8 cellular contexts compared by ENCODE assay signal in genomic region chr19:45403781-45404556, GRCh38. TPM values are rescaled to one million over a fixed set of nuclear protein-coding genes. Genes with fewer than 3 reads are reported as not detected.
A peak's percentile ranks its signal among the peaks of the same experiment; 100 is the strongest.
DNase-seq lines count a peak whose midpoint lies in the region; ATAC-seq and TF ChIP-seq lines count a peak whose summit lies in the region.

No MANE protein-coding gene starts in this region.

- TF ChIP-seq CTCF in DND-41 (IDR thresholded peaks at IDR 0.05; ENCODE audit: borderline replicate concordance, extremely low read depth, low read length, poor library complexity, severe bottlenecking), result no peak
- peak; percentile 38; the same call in 1 of the 2 replicates for TF ChIP-seq CTCF in LNCaP clone FGC (IDR thresholded peaks at IDR 0.05; ENCODE audit: control insufficient read depth, extremely low read depth, insufficient read depth)
- TF ChIP-seq CTCF in dorsolateral prefrontal cortex (IDR thresholded peaks at IDR 0.05 in 54 of 56, conservative IDR thresholded peaks at IDR 0.05 in 2 of 56; ENCODE audit: low read depth in 1 of 56, partially characterized antibody in 56 of 56), result peak in 10 of 56 donors; percentile 7 to 22 (median 14)
- TF ChIP-seq CTCF in mesothelial cell of epicardium (IDR thresholded peaks at IDR 0.05; ENCODE audit: unreplicated experiment), result peak; percentile 16
- TF ChIP-seq CTCF in thoracic aorta (IDR thresholded peaks at IDR 0.05), result peak; percentile 30

- H3K4me3 Mint-ChIP-seq in activated CD4-positive, alpha-beta T cell treated with anti-CD3 and anti-CD28 coated beads for 36 hours, result peak overlapping the region; percentile 95
- peak overlapping the region; percentile 85 for H3K4me3 Mint-ChIP-seq in mesothelial cell of epicardium

- H3K27me3 Mint-ChIP-seq in activated CD4-positive, alpha-beta T cell treated with anti-CD3 and anti-CD28 coated beads for 36 hours, result peaks cover 29% of the 10 kb centered on the region
- H3K27me3 Mint-ChIP-seq in mesothelial cell of epicardium (ENCODE audit: low read depth), result peaks cover 33% of the 10 kb centered on the region

- CTCF ChIA-PET in activated CD4-positive, alpha-beta T cell treated with anti-CD3 and anti-CD28 coated beads for 36 hours (lab: Charles Lee), result interaction anchor here (0.7 to 3.4 kb wide), 7 partner anchors 36 to 672 kb away, joined by 3 to 17 read pairs (median 3); partner anchors contain the start of gene TRAPPC6A

- POLR2A ChIA-PET in activated CD4-positive, alpha-beta T cell treated with anti-CD3 and anti-CD28 coated beads for 36 hours (lab: Charles Lee), result interaction anchor here (0.7 to 1.1 kb wide), 2 partner anchors 13 to 31 kb away, joined by 3 read pairs; no protein-coding TSS in a partner anchor

- H3K27ac ChIP-seq in DND-41 (ENCODE audit: low read length) (no peak overlapping the region), dorsolateral prefrontal cortex (peak overlapping the region in 3 of 59 donors; percentile 54 to 97 (median 85)), thoracic aorta (peak overlapping the region in 1 of 2 donors; percentile 97)

- H2AFZ ChIP-seq in DND-41 (ENCODE audit: low read depth, low read length), result no peak overlapping the region

- H3K36me3 Mint-ChIP-seq in activated CD4-positive, alpha-beta T cell treated with anti-CD3 and anti-CD28 coated beads for 36 hours (ENCODE audit: low read depth), result peaks cover 9% of the 10 kb centered on the region
- H3K36me3 Mint-ChIP-seq in mesothelial cell of epicardium, result peaks cover 8% of the 10 kb centered on the region

- peaks cover 7% of the 10 kb centered on the region for H3K79me2 ChIP-seq in DND-41 (ENCODE audit: insufficient read depth, low read length)

- no peaks in the 10 kb centered on the region for H3K27me3 ChIP-seq in DND-41 (ENCODE audit: insufficient read depth, low read length, poor library complexity)
- peaks cover 0 to 27% (median 9%) of the 10 kb centered on the region in 45 donors for H3K27me3 ChIP-seq in dorsolateral prefrontal cortex
- no peaks in the 10 kb centered on the region for H3K27me3 ChIP-seq in thoracic aorta (replicated peaks; ENCODE audit: insufficient read depth)

- peaks cover 33% of the 10 kb centered on the region for H3K4me1 Mint-ChIP-seq in activated CD4-positive, alpha-beta T cell treated with anti-CD3 and anti-CD28 coated beads for 36 hours
- H3K4me1 Mint-ChIP-seq in mesothelial cell of epicardium, result peaks cover 39% of the 10 kb centered on the region

- H3K4me2 ChIP-seq in DND-41 (ENCODE audit: insufficient read depth, low read length), result peak overlapping the region; percentile 89; the same call in 1 of the 2 replicates

- no peaks in the 10 kb centered on the region for H4K20me1 ChIP-seq in DND-41 (ENCODE audit: insufficient read depth, low read length)

- H3K4me3 ChIP-seq in DND-41 (ENCODE audit: low read depth in 1 of 2, low read length in 2 of 2) (no peak overlapping the region), LNCaP clone FGC (ENCODE audit: low read depth, low read length) (peak overlapping the region; percentile 92), dorsolateral prefrontal cortex (peak overlapping the region; percentile 59 to 98 (median 83)), thoracic aorta (peak overlapping the region; percentile 88)

- ATAC-seq in DND-41 (ENCODE audit: insufficient read depth, low read depth) (no peak), thoracic aorta (ENCODE audit: insufficient number of reproducible peaks, low FRiP score, low read depth) (no peak), HG03045 (IDR thresholded peaks at IDR 0.05; ENCODE audit: unreplicated experiment) (no peak), GM19452 (IDR thresholded peaks at IDR 0.05; ENCODE audit: unreplicated experiment) (no peak)
- peak; percentile 15 for ATAC-seq in activated CD4-positive, alpha-beta T cell treated with anti-CD3 and anti-CD28 coated beads for 36 hours

- H3K9me3 ChIP-seq in DND-41 (ENCODE audit: insufficient read depth, low read length, severe bottlenecking) (no peaks in the 10 kb centered on the region), thoracic aorta (no peaks in the 10 kb centered on the region)

- H3K9ac ChIP-seq in DND-41 (ENCODE audit: low read depth, low read length), result no peak overlapping the region; the same call in 1 of the 2 replicates

- H3K36me3 ChIP-seq in DND-41 (ENCODE audit: insufficient read depth, low read length) (peaks cover under 1% of the 10 kb centered on the region; the same call in 1 of the 2 replicates), thoracic aorta (no peaks in the 10 kb centered on the region)

- no peak overlapping the region for H3K27ac Mint-ChIP-seq in activated CD4-positive, alpha-beta T cell treated with anti-CD3 and anti-CD28 coated beads for 36 hours
- peak overlapping the region; percentile 98 for H3K27ac Mint-ChIP-seq in mesothelial cell of epicardium

- H3K4me1 ChIP-seq in DND-41 (ENCODE audit: insufficient read depth, low read length) (peaks cover 35% of the 10 kb centered on the region), thoracic aorta (ENCODE audit: control insufficient read depth in 1 of 2, low read depth in 2 of 2) (peaks cover 12 to 43% of the 10 kb centered on the region in 2 donors)

- H3K9me3 Mint-ChIP-seq in activated CD4-positive, alpha-beta T cell treated with anti-CD3 and anti-CD28 coated beads for 36 hours (ENCODE audit: low read depth), result no peaks in the 10 kb centered on the region
- no peaks in the 10 kb centered on the region for H3K9me3 Mint-ChIP-seq in mesothelial cell of epicardium

- intact Hi-C loops in activated CD4-positive, alpha-beta T cell treated with anti-CD3 and anti-CD28 coated beads for 36 hours (cut with DNase I, micrococcal nuclease), result loop anchor here in 1 of 2 experiments (1.0 to 10.0 kb wide), 2 partner anchors 74 to 241 kb away; no protein-coding TSS in a partner anchor
- intact Hi-C loops in dorsolateral prefrontal cortex (cut with DNase I), result no loop called here

- DNase-seq in DND-41, result no peak
- DNase-seq in LNCaP clone FGC (ENCODE audit: low read depth), result no peak
- DNase-seq in activated CD4-positive, alpha-beta T cell treated with anti-CD3 and anti-CD28 coated beads for 36 hours, result peak; percentile 87
- no peak for DNase-seq in dorsolateral prefrontal cortex
- peak in 1 of 2 experiments; percentile 73 for DNase-seq in mesothelial cell of epicardium (ENCODE audit: low spot score in 2 of 2, unreplicated experiment in 2 of 2)
- DNase-seq in thoracic aorta (ENCODE audit: low spot score), result no peak

RNA-seq across cellular contexts. Expression of gene PPP1R13L, which starts 0.9 kb away (rescaled TPM):
- 10 to 100 TPM; 15.2 to 17.8 TPM for total RNA-seq in activated CD4-positive, alpha-beta T cell treated with anti-CD3 and anti-CD28 coated beads for 36 hours
- total RNA-seq in dorsolateral prefrontal cortex (10 to 100 TPM in 68 of 120 experiments, 1 to 10 TPM in 52; 3.8 to 23.2 (median 11.0) TPM), mesothelial cell of epicardium (58.0 to 64.0 TPM (median 58.7 TPM) in 3 replicates), thoracic aorta (100 to 1,000 TPM in 1 of 2 donors, 10 to 100 TPM in 1; 51.2 to 112 TPM)

RNA-seq across cellular contexts. Expression of gene POLR1G, which starts 2.5 kb away (rescaled TPM):
- total RNA-seq in activated CD4-positive, alpha-beta T cell treated with anti-CD3 and anti-CD28 coated beads for 36 hours, result 10 to 100 TPM; 15.8 to 18.4 TPM
- total RNA-seq in dorsolateral prefrontal cortex (10 to 100 TPM in 2 of 120 experiments, 1 to 10 TPM in 118; 2.4 to 10.7 (median 5.3) TPM), mesothelial cell of epicardium (6.7 to 7.5 TPM (median 6.7 TPM) in 3 replicates), thoracic aorta (1 to 10 TPM; 2.2 to 9.9 TPM)

RNA-seq across cellular contexts. Expression of gene ERCC1, which starts 19.7 kb away (rescaled TPM):
- total RNA-seq in activated CD4-positive, alpha-beta T cell treated with anti-CD3 and anti-CD28 coated beads for 36 hours, result 10 to 100 TPM; 58.1 to 71.8 TPM
- total RNA-seq in dorsolateral prefrontal cortex, result 10 to 100 TPM; 64.1 to 99.4 (median 79.0) TPM
- 92.8 to 100 TPM (median 96.4 TPM) in 3 replicates for total RNA-seq in mesothelial cell of epicardium
- 100 to 1,000 TPM in 1 of 2 donors, 10 to 100 TPM in 1; 99.8 to 224 TPM for total RNA-seq in thoracic aorta

RNA-seq across cellular contexts. Expression of gene ERCC2, which starts 33.6 kb away (rescaled TPM):
- total RNA-seq in activated CD4-positive, alpha-beta T cell treated with anti-CD3 and anti-CD28 coated beads for 36 hours, result 10 to 100 TPM; 27.5 to 30.4 TPM
- total RNA-seq in dorsolateral prefrontal cortex (10 to 100 TPM; 17.0 to 43.9 (median 26.6) TPM), mesothelial cell of epicardium (62.7 to 64.4 TPM (median 64.1 TPM) in 3 replicates), thoracic aorta (10 to 100 TPM; 11.6 to 18.3 TPM)

Comparison
In these comparisons a context has a peak if more than half of its experiments do, and no peak if none do; other contexts are left out.
1. H3K4me3 ChIP-seq: peak in LNCaP clone FGC (single experiment), dorsolateral prefrontal cortex (59 of 59) and thoracic aorta (single experiment); none in DND-41 (0 of 2).